Comparison of ENCODE assay signal across 19 cellular contexts in the genomic region with DNA sequence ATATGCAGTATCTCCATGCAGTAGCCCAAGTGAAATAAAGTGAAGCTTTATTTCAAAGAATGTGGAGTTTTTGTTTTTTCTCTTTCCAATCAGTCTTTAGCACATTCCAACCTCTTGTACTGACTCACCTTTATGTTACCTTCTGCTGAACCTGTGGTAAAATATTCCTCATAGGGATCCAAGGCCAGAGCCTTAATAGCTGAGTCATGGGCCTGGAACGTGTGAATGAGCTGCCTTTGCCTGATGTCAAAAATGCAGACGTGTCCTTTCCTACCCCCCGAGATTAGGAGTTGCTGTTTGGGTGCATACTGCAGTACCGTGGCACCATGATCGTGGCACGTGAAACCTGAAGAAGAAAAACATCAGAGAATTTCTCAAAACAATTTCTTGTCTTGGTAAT.
DNase-seq lines count a peak whose midpoint lies in the region; FAIRE-seq and TF ChIP-seq lines count a peak whose summit lies in the region.
"Had no signal": no experiment of that assay in that cellular context is flagged by ENCODE, and none has a peak within 500 bp of the region (broad histone marks: within the 10 kb centered on the region; RNA-seq: fewer than 3 reads in every experiment).

No MANE protein-coding gene starts in this region.

- H3K4me2 ChIP-seq in astrocyte (ENCODE audit: low read length) = no peak overlapping the region
- peak overlapping the region; percentile 39 for H3K4me2 ChIP-seq in keratinocyte (ENCODE audit: control insufficient read depth, extremely low read depth, insufficient read depth, low read depth, low read length)
- H3K4me2 ChIP-seq: KMS-11 had no signal

- H3K36me3 ChIP-seq in astrocyte (ENCODE audit: insufficient read depth, low read length) = peaks cover 7% of the 10 kb centered on the region
- H3K36me3 ChIP-seq in keratinocyte (ENCODE audit: control insufficient read depth in 2 of 2, extremely low read depth in 1 of 2, insufficient read depth in 2 of 2, low read length in 2 of 2) = peaks cover 0 to 2% of the 10 kb centered on the region in 2 experiments
- H3K36me3 ChIP-seq: uterus had no signal

- no peak overlapping the region for H3K27ac ChIP-seq in astrocyte (ENCODE audit: low read depth, low read length)
- peak overlapping the region; percentile 15 for H3K27ac ChIP-seq in keratinocyte (ENCODE audit: control insufficient read depth, insufficient read depth, low read length)
- H3K27ac ChIP-seq: KMS-11, left lung, uterus had no signal

- peaks cover 6% of the 10 kb centered on the region for H3K4me1 Mint-ChIP-seq in astrocyte (ENCODE audit: low read depth, unreplicated experiment)
- no peaks in the 10 kb centered on the region for H3K4me1 Mint-ChIP-seq in immature natural killer cell

- H3K4me3 Mint-ChIP-seq in astrocyte (ENCODE audit: unreplicated experiment) = no peak overlapping the region
- H3K4me3 Mint-ChIP-seq in immature natural killer cell = no peak overlapping the region
- H3K4me3 Mint-ChIP-seq: activated CD4-positive, alpha-beta memory T cell treated with anti-CD3 and anti-CD28 coated beads for 36 hours; CD8-positive, alpha-beta T cell; effector memory CD8-positive, alpha-beta T cell; stimulated activated naive CD8-positive, alpha-beta T cell treated with anti-CD3 and anti-CD28 coated beads, Interleukin-15, amount 100 ng/mL, for 72 hours had no signal

- FAIRE-seq in astrocyte (lab: Jason Lieb, UNC) (no peak), keratinocyte (lab: Jason Lieb, UNC) (peak; percentile 93)

- TF ChIP-seq CTCF in AG10803 (conservative IDR thresholded peaks at IDR 0.05; ENCODE audit: low read length) (no peak), astrocyte (IDR thresholded peaks at IDR 0.05; ENCODE audit: insufficient read depth, low read depth, low read length) (no peak), keratinocyte (optimal IDR thresholded peaks at IDR 0.05 in 1 of 3, IDR thresholded peaks at IDR 0.05 in 1 of 3, conservative IDR thresholded peaks at IDR 0.05 in 1 of 3; ENCODE audit: extremely low read depth in 1 of 3, insufficient read depth in 2 of 3, low read length in 3 of 3) (no peak)

- H3K9ac ChIP-seq in astrocyte (ENCODE audit: low read length) (no peak overlapping the region), keratinocyte (ENCODE audit: control insufficient read depth, extremely low read depth, insufficient read depth, low read length) (no peak overlapping the region)
- H3K9ac ChIP-seq: KMS-11 had no signal

- H3K4me1 ChIP-seq in astrocyte (ENCODE audit: insufficient read depth, low read length) = peaks cover 6% of the 10 kb centered on the region
- H3K4me1 ChIP-seq in keratinocyte (ENCODE audit: control insufficient read depth, extremely low read depth, insufficient read depth, low read length) = peaks cover 25% of the 10 kb centered on the region
- H3K4me1 ChIP-seq: left lung, uterus had no signal

- H3K27ac Mint-ChIP-seq in astrocyte (ENCODE audit: unreplicated experiment) = no peak overlapping the region
- no peak overlapping the region for H3K27ac Mint-ChIP-seq in immature natural killer cell
- H3K27ac Mint-ChIP-seq: activated CD4-positive, alpha-beta memory T cell treated with anti-CD3 and anti-CD28 coated beads for 36 hours; CD8-positive, alpha-beta T cell; effector memory CD8-positive, alpha-beta T cell; stimulated activated naive CD8-positive, alpha-beta T cell treated with anti-CD3 and anti-CD28 coated beads, Interleukin-15, amount 100 ng/mL, for 72 hours had no signal

- no peaks in the 10 kb centered on the region for H4K20me1 ChIP-seq in astrocyte (ENCODE audit: insufficient read depth, low read length)
- no peaks in the 10 kb centered on the region for H4K20me1 ChIP-seq in keratinocyte (ENCODE audit: control insufficient read depth, extremely low read depth, insufficient read depth, low read length)

- DNase-seq in AG10803 (ENCODE audit: low read depth) (peak; percentile 2), HS-27A (ENCODE audit: low read depth) (peak; percentile 8), astrocyte (ENCODE audit: low read depth) (peak; percentile 61), keratinocyte (ENCODE audit: low read depth, low spot score) (peak; percentile 77), immature natural killer cell (no peak), HUDEP-2 (lab: John Stamatoyannopoulos, UW; ENCODE audit: unreplicated experiment in 76 of 76) (no peak), DMS114 treated with DMSO at 0.1 percent for 48 hours (lab: John Stamatoyannopoulos, UW; ENCODE audit: unreplicated experiment) (no peak)
- DNase-seq in activated T-cell treated with anti-CD3 and anti-CD28 coated beads, Interleukin-2, amount 50 U/mL, for 48 hours = no peak
- DNase-seq: activated CD4-positive, alpha-beta memory T cell treated with anti-CD3 and anti-CD28 coated beads for 36 hours; CD8-positive, alpha-beta T cell; effector memory CD8-positive, alpha-beta T cell; left lung; NCI-H1105 treated with DMSO at 0.1 percent for 48 hours; NCI-H82; occipital lobe; stimulated activated naive CD8-positive, alpha-beta T cell treated with anti-CD3 and anti-CD28 coated beads, Interleukin-15, amount 100 ng/mL, for 72 hours; SW 1271; uterus had no signal

- H3K79me2 ChIP-seq in astrocyte (ENCODE audit: insufficient read depth, low read length) = no peaks in the 10 kb centered on the region
- no peaks in the 10 kb centered on the region for H3K79me2 ChIP-seq in keratinocyte (ENCODE audit: control insufficient read depth, insufficient read depth, low read length)

- H3K4me3 ChIP-seq in AG10803 (ENCODE audit: low read length) = no peak overlapping the region
- H3K4me3 ChIP-seq in astrocyte (ENCODE audit: insufficient read depth, low read depth, low read length) = no peak overlapping the region
- H3K4me3 ChIP-seq in keratinocyte (ENCODE audit: control insufficient read depth in 2 of 3, extremely low read depth in 1 of 3, insufficient read depth in 2 of 3, low read depth in 1 of 3, low read length in 3 of 3) = no peak overlapping the region
- H3K4me3 ChIP-seq: left lung, uterus had no signal

- H3K9me3 ChIP-seq in astrocyte (ENCODE audit: insufficient read depth, low read depth, low read length) = no peaks in the 10 kb centered on the region
- H3K9me3 ChIP-seq in keratinocyte (ENCODE audit: control insufficient read depth, low read depth, low read length) = no peaks in the 10 kb centered on the region
- H3K9me3 ChIP-seq: left lung, uterus had no signal

- H3K9me1 ChIP-seq in keratinocyte (ENCODE audit: control insufficient read depth, extremely low read depth, insufficient read depth, low read length) = no peaks in the 10 kb centered on the region

- H3K27me3 ChIP-seq in astrocyte (ENCODE audit: insufficient read depth, low read length) (no peaks in the 10 kb centered on the region), keratinocyte (ENCODE audit: control insufficient read depth, extremely low read depth, insufficient read depth, low read length) (no peaks in the 10 kb centered on the region)
- H3K27me3 ChIP-seq: left lung, uterus had no signal

- dilution Hi-C loops in keratinocyte (cut with MboI; ENCODE audit: extremely low pct_ligation_motif_present, low sequenced_read_pairs) = no loop called here

- peaks cover 11% of the 10 kb centered on the region for H3K36me3 Mint-ChIP-seq in astrocyte (ENCODE audit: low read depth, unreplicated experiment)
- H3K36me3 Mint-ChIP-seq in immature natural killer cell = peaks cover 0 to 24% (median 7%) of the 10 kb centered on the region in 3 donors

- no peak overlapping the region for H2AFZ ChIP-seq in astrocyte (ENCODE audit: low read depth, low read length)
- H2AFZ ChIP-seq in keratinocyte (ENCODE audit: control insufficient read depth, low read length) = no peak overlapping the region

- H3K9me3 Mint-ChIP-seq in astrocyte (ENCODE audit: unreplicated experiment) = no peaks in the 10 kb centered on the region
- H3K9me3 Mint-ChIP-seq in immature natural killer cell = no peaks in the 10 kb centered on the region
- H3K9me3 Mint-ChIP-seq: activated CD4-positive, alpha-beta memory T cell treated with anti-CD3 and anti-CD28 coated beads for 36 hours; CD8-positive, alpha-beta T cell; effector memory CD8-positive, alpha-beta T cell; stimulated activated naive CD8-positive, alpha-beta T cell treated with anti-CD3 and anti-CD28 coated beads, Interleukin-15, amount 100 ng/mL, for 72 hours had no signal

- H3K27me3 Mint-ChIP-seq in astrocyte (ENCODE audit: low read depth, unreplicated experiment) (no peaks in the 10 kb centered on the region), immature natural killer cell (ENCODE audit: low read depth in 3 of 3) (peaks cover 0 to 2% (median 0%) of the 10 kb centered on the region in 3 donors)
- H3K27me3 Mint-ChIP-seq: activated CD4-positive, alpha-beta memory T cell treated with anti-CD3 and anti-CD28 coated beads for 36 hours; effector memory CD8-positive, alpha-beta T cell; stimulated activated naive CD8-positive, alpha-beta T cell treated with anti-CD3 and anti-CD28 coated beads, Interleukin-15, amount 100 ng/mL, for 72 hours had no signal

Comparison
In these comparisons a context has a peak if more than half of its experiments do, and no peak if none do; other contexts are left out.
1. DNase-seq: peak in AG10803 (single experiment), HS-27A (single experiment), astrocyte (single experiment) and keratinocyte (single experiment); none in immature natural killer cell (0 of 3), HUDEP-2 (0 of 76), activated T-cell treated with anti-CD3 and anti-CD28 coated beads, Interleukin-2, amount 50 U/mL, for 48 hours (0 of 2) and DMS114 treated with DMSO at 0.1 percent for 48 hours (single experiment).